ENCODE assay signal across 1 cellular context in the genomic region with DNA sequence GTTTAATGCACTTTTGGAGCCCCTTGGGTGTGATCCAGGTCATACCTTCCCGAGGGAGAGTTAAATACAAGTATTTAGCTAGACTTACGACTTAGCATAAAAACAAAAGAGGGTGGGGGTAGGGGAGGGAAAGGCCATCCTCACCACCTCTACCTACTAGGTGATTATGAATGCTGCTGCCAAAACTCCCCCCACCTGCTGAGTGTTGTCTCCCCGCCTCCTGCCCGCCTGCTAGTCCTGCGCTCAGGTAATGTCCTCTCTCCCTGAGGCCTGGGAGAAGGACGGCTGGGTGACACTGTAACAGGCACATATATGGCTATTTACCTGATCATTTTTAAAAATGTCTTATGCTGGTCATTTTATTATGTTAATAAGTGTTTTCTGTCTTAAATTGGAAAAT.
TF ChIP-seq lines count a peak whose summit lies in the region.

No MANE protein-coding gene starts in this region.

TF ChIP-seq in WTC11, 78 proteins besides CTCF, POLR2A, EP300 and RAD21 (continued from another document):
- no peak for TF ChIP-seq STAT6 (CRISPR knock-in tag; conservative IDR thresholded peaks at IDR 0.05; ENCODE audit: low read depth)
- TF ChIP-seq ZNF423 (CRISPR knock-in tag; IDR thresholded peaks at IDR 0.05): peak; percentile 61
- no peak for TF ChIP-seq USF2 (CRISPR knock-in tag; IDR thresholded peaks at IDR 0.05)
